27 cellular contexts compared by ENCODE assay signal in genomic region chr1:17393225-17393624, GRCh38. TPM values are rescaled to one million over a fixed set of nuclear protein-coding genes. Genes with fewer than 3 reads are reported as not detected.
"Had no signal": no experiment of that assay in that cellular context is flagged by ENCODE, and none has a peak within 500 bp of the region (broad histone marks: within the 10 kb centered on the region; RNA-seq: fewer than 3 reads in every experiment).

No MANE protein-coding gene starts in this region.

- H3K27ac ChIP-seq: epithelial cell of prostate, right lobe of liver, suprapubic skin had no signal

- ATAC-seq: activated CD8-positive, alpha-beta T cell treated with anti-CD3 and anti-CD28 coated beads for 36 hours; activated T-cell treated with anti-CD3 and anti-CD28 coated beads, Interleukin-2, amount 50 U/mL, for 72 hours; right lobe of liver; T-cell had no signal

- H3K4me1 ChIP-seq: right lobe of liver, suprapubic skin had no signal

- H3K36me3 ChIP-seq: right lobe of liver, suprapubic skin had no signal

- H3K27ac Mint-ChIP-seq: activated CD8-positive, alpha-beta T cell treated with anti-CD3 and anti-CD28 coated beads for 36 hours; activated naive CD8-positive, alpha-beta T cell treated with anti-CD3 and anti-CD28 coated beads for 36 hours; activated T-cell treated with anti-CD3 and anti-CD28 coated beads, Interleukin-2, amount 50 U/mL, for 72 hours; brain; mesothelial cell of epicardium; stimulated activated naive CD8-positive, alpha-beta T cell treated with anti-CD3 and anti-CD28 coated beads, Interleukin-15, Interleukin-2, amounts not matched to agents 100 ng/mL and 50 ng/mL, for 24 hours; T-cell had no signal

- H3K4me3 Mint-ChIP-seq: activated CD8-positive, alpha-beta T cell treated with anti-CD3 and anti-CD28 coated beads for 36 hours; activated naive CD8-positive, alpha-beta T cell treated with anti-CD3 and anti-CD28 coated beads for 36 hours; activated T-cell treated with anti-CD3 and anti-CD28 coated beads, Interleukin-2, amount 50 U/mL, for 72 hours; brain; central memory CD8-positive, alpha-beta T cell; mesothelial cell of epicardium; neural crest cell; stimulated activated naive CD8-positive, alpha-beta T cell treated with anti-CD3 and anti-CD28 coated beads, Interleukin-15, Interleukin-2, amounts not matched to agents 100 ng/mL and 50 ng/mL, for 24 hours; T-cell had no signal

- H3K27me3 ChIP-seq: right lobe of liver, suprapubic skin had no signal

- H3K27me3 Mint-ChIP-seq: activated CD8-positive, alpha-beta T cell treated with anti-CD3 and anti-CD28 coated beads for 36 hours; activated naive CD8-positive, alpha-beta T cell treated with anti-CD3 and anti-CD28 coated beads for 36 hours; stimulated activated naive CD8-positive, alpha-beta T cell treated with anti-CD3 and anti-CD28 coated beads, Interleukin-15, Interleukin-2, amounts not matched to agents 100 ng/mL and 50 ng/mL, for 24 hours had no signal

- H3K9me3 Mint-ChIP-seq: activated CD8-positive, alpha-beta T cell treated with anti-CD3 and anti-CD28 coated beads for 36 hours; activated naive CD8-positive, alpha-beta T cell treated with anti-CD3 and anti-CD28 coated beads for 36 hours; activated T-cell treated with anti-CD3 and anti-CD28 coated beads, Interleukin-2, amount 50 U/mL, for 72 hours; brain; central memory CD8-positive, alpha-beta T cell; mesothelial cell of epicardium; neural crest cell; stimulated activated naive CD8-positive, alpha-beta T cell treated with anti-CD3 and anti-CD28 coated beads, Interleukin-15, Interleukin-2, amounts not matched to agents 100 ng/mL and 50 ng/mL, for 24 hours; T-cell had no signal

- H3K4me3 ChIP-seq: right lobe of liver, smooth muscle cell, suprapubic skin had no signal

- H3K36me3 Mint-ChIP-seq: activated naive CD8-positive, alpha-beta T cell treated with anti-CD3 and anti-CD28 coated beads for 36 hours; brain; mesothelial cell of epicardium; T-cell had no signal

- H3K9me3 ChIP-seq: right lobe of liver, suprapubic skin had no signal

- H3K4me1 Mint-ChIP-seq: activated naive CD8-positive, alpha-beta T cell treated with anti-CD3 and anti-CD28 coated beads for 36 hours; brain; mesothelial cell of epicardium; neural crest cell had no signal

- DNase-seq: activated CD4-positive, CD25-positive, alpha-beta regulatory T cell treated with anti-CD3 and anti-CD28 coated beads, Interleukin-2, amount 50 U/mL, for 72 hours; activated CD8-positive, alpha-beta memory T cell treated with anti-CD3 and anti-CD28 coated beads, Interleukin-2, amount 50 U/mL, for 4 hours; activated CD8-positive, alpha-beta T cell treated with anti-CD3 and anti-CD28 coated beads for 36 hours; activated gamma-delta T cell treated with Interleukin-2 at 50 U/mL for 16 hours; activated naive CD8-positive, alpha-beta T cell treated with anti-CD3 and anti-CD28 coated beads for 36 hours; activated T-cell treated with anti-CD3 and anti-CD28 coated beads, Interleukin-2, amount 50 U/mL, for 72 hours; amygdala; cortex of kidney; effector memory CD4-positive, alpha-beta T cell; right lobe of liver; stimulated activated CD4-positive, alpha-beta T cell treated with anti-CD3 and anti-CD28 coated beads, Interleukin-4, amount 100 ng/mL, for 4 hours; stimulated activated CD8-positive, alpha-beta memory T cell treated with anti-CD3 and anti-CD28 coated beads, Interleukin-4, amount 100 ng/mL, for 48 hours; T-cell; T1000; trophoblast cell had no signal

RNA-seq across cellular contexts. Expression of gene PADI6, which starts 21.2 kb away (rescaled TPM):
- total RNA-seq: activated CD8-positive, alpha-beta T cell treated with anti-CD3 and anti-CD28 coated beads for 36 hours; activated naive CD8-positive, alpha-beta T cell treated with anti-CD3 and anti-CD28 coated beads for 36 hours; activated T-cell treated with anti-CD3 and anti-CD28 coated beads, Interleukin-2, amount 50 U/mL, for 72 hours; frontal cortex; liver; mesothelial cell of epicardium; neural crest cell; osteocyte; pulmonary artery endothelial cell; right lobe of liver; smooth muscle cell; suprapubic skin; T-cell had no signal
